8 cellular contexts compared by ENCODE assay signal in the genomic region with DNA sequence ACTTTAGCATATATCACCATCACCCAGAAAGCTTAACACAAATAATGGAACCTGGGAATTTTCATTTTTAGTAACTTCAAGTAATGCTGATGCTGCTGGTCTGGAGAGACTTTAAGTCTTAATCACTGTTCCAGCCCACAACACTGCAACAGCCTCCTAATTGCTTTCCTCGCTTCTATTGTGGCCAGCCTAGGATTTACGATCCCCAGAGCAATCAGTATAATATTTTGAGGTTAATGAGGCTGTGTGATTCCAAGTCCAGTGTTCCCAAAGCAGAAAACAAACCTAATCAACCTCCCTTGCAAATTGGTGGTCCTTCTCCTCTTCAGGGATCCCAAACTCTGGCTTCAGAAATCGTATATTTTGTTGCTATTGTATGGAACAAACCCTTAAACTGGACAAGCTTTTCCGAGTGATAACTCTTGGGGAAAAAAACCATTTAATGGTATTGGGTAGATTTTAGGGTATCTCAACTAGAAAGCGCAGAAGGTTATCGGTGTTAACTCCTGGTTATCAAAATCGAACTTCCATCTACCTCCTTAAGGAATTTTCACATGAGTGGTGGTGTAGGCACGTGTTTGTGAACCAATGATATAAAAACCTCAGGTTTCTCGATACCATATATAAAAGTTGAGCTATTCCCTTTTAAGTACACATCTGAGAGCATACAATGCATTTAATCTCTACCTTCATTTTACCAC. TPM values are rescaled to one million over a fixed set of nuclear protein-coding genes. Genes with fewer than 3 reads are reported as not detected.
DNase-seq lines count a peak whose midpoint lies in the region; ATAC-seq and TF ChIP-seq lines count a peak whose summit lies in the region.

No MANE protein-coding gene starts in this region.

- TF ChIP-seq RAD21 in HCT116 (IDR thresholded peaks at IDR 0.05; ENCODE audit: low read depth): 0 out of 2 replicates have a peak, but pooled peaks have one; percentile 4

- POLR2A ChIA-PET in HCT116 (lab: Charles Lee): interaction anchor here (2.9 kb wide), 1 partner anchor 37 kb away, joined by 37 read pairs; a partner anchor contains a TSS

- no peaks in the 10 kb centered on the region for H3K27me3 Mint-ChIP-seq in T-helper 1 cell treated with Interleukin-12 subunit alpha and Interleukin-12 subunit beta and Interleukin-4 antibody, amounts not matched to agents 30 μg/mL and 1 μg/mL, for 36 hours (ENCODE audit: low read depth)

- H3K79me2 ChIP-seq in HCT116 (ENCODE audit: insufficient read depth, low read length) (peaks cover 56% of the 10 kb centered on the region), smooth muscle cell (ENCODE audit: low read depth) (peaks cover 57% of the 10 kb centered on the region)

- H2AFZ ChIP-seq in HCT116 (ENCODE audit: low read depth, low read length, poor library complexity, severe bottlenecking) (no peak overlapping the region), smooth muscle cell (ENCODE audit: low read depth) (no peak overlapping the region)

- H3K36me3 ChIP-seq in HCT116 (ENCODE audit: control insufficient read depth in 1 of 2, insufficient read depth in 2 of 2, low read length in 2 of 2) (peaks cover 0 to 3% of the 10 kb centered on the region in 2 experiments; a peak in 2 of 4 replicates), smooth muscle cell (ENCODE audit: low read depth) (no peaks in the 10 kb centered on the region)

- ATAC-seq in HCT116: no peak
- ATAC-seq in right cardiac atrium: no peak

- peaks cover 49% of the 10 kb centered on the region for H3K4me1 Mint-ChIP-seq in T-helper 1 cell treated with Interleukin-12 subunit alpha and Interleukin-12 subunit beta and Interleukin-4 antibody, amounts not matched to agents 30 μg/mL and 1 μg/mL, for 36 hours (ENCODE audit: low read depth)

- RAD21 ChIA-PET in HCT116 (lab: Charles Lee; ENCODE audit: low non-redundant PET in 1 of 2, low total read pairs in 2 of 2, uncharacterized antibody in 2 of 2, unreplicated experiment in 2 of 2): no interaction called here

- H3K27ac Mint-ChIP-seq in T-helper 1 cell treated with Interleukin-12 subunit alpha and Interleukin-12 subunit beta and Interleukin-4 antibody, amounts not matched to agents 30 μg/mL and 1 μg/mL, for 36 hours: peak overlapping the region; percentile 88

- no TSS peak for BruUV-seq in HCT116 (replicated peaks; lab: Mats Ljungman, UMichigan)

- no peak for DNase-seq in HCT116 (ENCODE audit: low read depth, low spot score)
- DNase-seq in right cardiac atrium: no peak
- DNase-seq in smooth muscle cell (lab: John Stamatoyannopoulos, UW; ENCODE audit: unreplicated experiment): no peak
- no peak for DNase-seq in DMS79 treated with DMSO at 0.1 percent for 48 hours (lab: John Stamatoyannopoulos, UW)
- DNase-seq in T1000 (lab: John Stamatoyannopoulos, UW): no peak
- DNase-seq in NCI-H510A (lab: John Stamatoyannopoulos, UW): no peak
- no peak for DNase-seq in ACHN

- peak overlapping the region; percentile 65 for H3K4me3 ChIP-seq in HCT116 (replicated peaks in 1 of 2; ENCODE audit: low read depth in 1 of 2, low read length in 2 of 2)
- peak overlapping the region; percentile 83 for H3K4me3 ChIP-seq in right cardiac atrium (ENCODE audit: low read length)
- peak overlapping the region; percentile 81 for H3K4me3 ChIP-seq in smooth muscle cell

- peaks cover 29% of the 10 kb centered on the region for H3K36me3 Mint-ChIP-seq in T-helper 1 cell treated with Interleukin-12 subunit alpha and Interleukin-12 subunit beta and Interleukin-4 antibody, amounts not matched to agents 30 μg/mL and 1 μg/mL, for 36 hours (ENCODE audit: low read depth)

- H3K4me2 ChIP-seq in HCT116 (ENCODE audit: low read length) (peak overlapping the region; percentile 79), smooth muscle cell (peak overlapping the region; percentile 100)

- H4K20me1 ChIP-seq in HCT116 (ENCODE audit: insufficient read depth) (no peaks in the 10 kb centered on the region), smooth muscle cell (ENCODE audit: low read depth) (peaks cover 53% of the 10 kb centered on the region)

- H3K9me3 ChIP-seq in HCT116 (ENCODE audit: control insufficient read depth in 1 of 2, insufficient read depth in 1 of 2, low read depth in 1 of 2, low read length in 2 of 2) (no peaks in the 10 kb centered on the region), right cardiac atrium (ENCODE audit: control insufficient read depth, low read length) (no peaks in the 10 kb centered on the region), smooth muscle cell (replicated peaks; ENCODE audit: low read depth) (no peaks in the 10 kb centered on the region)

- intact Hi-C loops in HCT116 (cut with micrococcal nuclease): no loop called here
- intact Hi-C loops in right cardiac atrium (cut with DNase I): no loop called here

- H3K4me1 ChIP-seq in HCT116 (ENCODE audit: control insufficient read depth in 1 of 2, insufficient read depth in 2 of 2, low read length in 2 of 2) (peaks cover 35 to 47% of the 10 kb centered on the region in 2 experiments), right cardiac atrium (ENCODE audit: control insufficient read depth, insufficient read depth, low read length) (peaks cover 3% of the 10 kb centered on the region), smooth muscle cell (ENCODE audit: low read depth) (peaks cover 47% of the 10 kb centered on the region)

- TF ChIP-seq CTCF in HCT116 (IDR thresholded peaks at IDR 0.05 in 2 of 3, conservative IDR thresholded peaks at IDR 0.05 in 1 of 3; ENCODE audit: borderline replicate concordance in 1 of 3, insufficient read depth in 1 of 3, low read depth in 2 of 3, low read length in 2 of 3) (no peak), smooth muscle cell (IDR thresholded peaks at IDR 0.05; ENCODE audit: borderline replicate concordance, insufficient read depth, poor library complexity, severe bottlenecking) (no peak)

- H3K9me2 ChIP-seq in HCT116 (ENCODE audit: insufficient read depth): no peaks in the 10 kb centered on the region

- H3K4me3 Mint-ChIP-seq in T-helper 1 cell treated with Interleukin-12 subunit alpha and Interleukin-12 subunit beta and Interleukin-4 antibody, amounts not matched to agents 30 μg/mL and 1 μg/mL, for 36 hours: peak overlapping the region; percentile 83

- CTCF ChIA-PET in HCT116 (lab: Charles Lee): interaction anchor here (1.2 kb wide), 2 partner anchors 202 to 338 kb away, joined by 3 read pairs; no protein-coding TSS in a partner anchor

- in situ Hi-C loops in ACHN (cut with HindIII; ENCODE audit: low pct_ligation_motif_present, low pct_unique_long_range_greater_than_20kb, low sequenced_read_pairs): no loop called here

- peak overlapping the region; percentile 86 for H3K27ac ChIP-seq in HCT116 (ENCODE audit: low read depth, low read length)
- H3K27ac ChIP-seq in right cardiac atrium (ENCODE audit: low read length): no peak overlapping the region
- peak overlapping the region; percentile 85 for H3K27ac ChIP-seq in smooth muscle cell (ENCODE audit: low read depth)

- no peaks in the 10 kb centered on the region for H3K9me3 Mint-ChIP-seq in T-helper 1 cell treated with Interleukin-12 subunit alpha and Interleukin-12 subunit beta and Interleukin-4 antibody, amounts not matched to agents 30 μg/mL and 1 μg/mL, for 36 hours

- WGBS in right cardiac atrium: 37% methylated on average over 9 of the region's 9 CpGs
- WGBS in smooth muscle cell (ENCODE audit: low lambda C conversion rate): 10% methylated on average over 9 of the region's 9 CpGs

- TF ChIP-seq POLR2A in HCT116 (IDR thresholded peaks at IDR 0.05; ENCODE audit: borderline replicate concordance, extremely low read depth, insufficient read depth, insufficient read length): no peak

- peaks cover 8% of the 10 kb centered on the region for H3F3A ChIP-seq in smooth muscle cell (ENCODE audit: low read depth)

- H3K9ac ChIP-seq in HCT116 (ENCODE audit: low read length) (peak overlapping the region; percentile 81), smooth muscle cell (ENCODE audit: low read depth) (peak overlapping the region; percentile 89)

- no peaks in the 10 kb centered on the region for H3K27me3 ChIP-seq in HCT116 (ENCODE audit: insufficient read depth, low read length)
- no peaks in the 10 kb centered on the region for H3K27me3 ChIP-seq in right cardiac atrium (ENCODE audit: control insufficient read depth, insufficient read depth)
- no peaks in the 10 kb centered on the region for H3K27me3 ChIP-seq in smooth muscle cell (ENCODE audit: low read depth)

TF ChIP-seq in HCT116, 20 proteins besides CTCF, POLR2A, EP300 and RAD21:
- TF ChIP-seq CBX3 (IDR thresholded peaks at IDR 0.05; ENCODE audit: low read depth): no peak
- 0 out of 2 replicates have a peak, but pooled peaks have one; percentile 8 for TF ChIP-seq FOSL1 (IDR thresholded peaks at IDR 0.05; ENCODE audit: low read depth)
- TF ChIP-seq JUND (IDR thresholded peaks at IDR 0.05): peak; percentile 13; the same call in 1 of the 2 replicates
- TF ChIP-seq, protein P1, sequence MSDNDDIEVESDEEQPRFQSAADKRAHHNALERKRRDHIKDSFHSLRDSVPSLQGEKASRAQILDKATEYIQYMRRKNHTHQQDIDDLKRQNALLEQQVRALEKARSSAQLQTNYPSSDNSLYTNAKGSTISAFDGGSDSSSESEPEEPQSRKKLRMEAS (IDR thresholded peaks at IDR 0.05): peak; percentile 29; the same call in 1 of the 2 replicates

RNA-seq across cellular contexts. Expression of gene BOLA1, which starts 50.0 kb away (rescaled TPM):
- total RNA-seq in HCT116 (2021; ENCODE audit: unreplicated experiment) (20.4 TPM), right cardiac atrium (10 to 100 TPM; 13.0 to 23.8 (median 19.4) TPM), smooth muscle cell (14.3 and 21.3 TPM in 2 replicates)
- 21.2 and 22.9 TPM in 2 replicates for polyA plus RNA-seq in HCT116 (2012)
- polyA plus RNA-seq in right cardiac atrium (40.2 TPM), smooth muscle cell (25.7 and 27.4 TPM in 2 replicates)
